In genomic region chr19:32626969-32627368, GRCh38 we compare ENCODE assay signal across 31 cellular contexts. TPM values are rescaled to one million over a fixed set of nuclear protein-coding genes. Genes with fewer than 3 reads are reported as not detected.
"Had no signal": no experiment of that assay in that cellular context is flagged by ENCODE, and none has a peak within 500 bp of the region (broad histone marks: within the 10 kb centered on the region; RNA-seq: fewer than 3 reads in every experiment).

No MANE protein-coding gene starts in this region.

- H3K4me1 Mint-ChIP-seq: activated B cell treated with CpG ODN at 0.5 μM for 24 hours; activated naive CD4-positive, alpha-beta T cell treated with anti-CD3 and anti-CD28 coated beads, Interleukin-2, amount 50 U/mL, for 24 hours; activated naive CD8-positive, alpha-beta T cell treated with anti-CD3 and anti-CD28 coated beads for 36 hours; activated naive CD8-positive, alpha-beta T cell treated with anti-CD3 and anti-CD28 coated beads, Interleukin-2, amount 50 U/mL, for 24 hours; endodermal cell had no signal

- H3K4me3 ChIP-seq: adrenal gland, body of pancreas, colonic mucosa had no signal

- H3K4me3 Mint-ChIP-seq: activated B cell treated with CpG ODN at 0.5 μM for 24 hours; activated CD8-positive, alpha-beta T cell treated with anti-CD3 and anti-CD28 coated beads for 36 hours; activated naive CD4-positive, alpha-beta T cell treated with anti-CD3 and anti-CD28 coated beads for 36 hours; activated naive CD4-positive, alpha-beta T cell treated with anti-CD3 and anti-CD28 coated beads, Interleukin-2, amount 50 U/mL, for 24 hours; activated naive CD8-positive, alpha-beta T cell treated with anti-CD3 and anti-CD28 coated beads for 36 hours; activated naive CD8-positive, alpha-beta T cell treated with anti-CD3 and anti-CD28 coated beads, Interleukin-2, amount 50 U/mL, for 24 hours; activated T-cell treated with anti-CD3 and anti-CD28 coated beads, Interleukin-2, amount 50 U/mL, for 4 hours; endodermal cell; T-helper 2 cell treated with Interferon-gamma antibody and Interleukin-4, amounts not matched to agents 5 μg/mL and 100 μg/mL, for 36 hours had no signal

- H3K27me3 Mint-ChIP-seq: activated B cell treated with CpG ODN at 0.5 μM for 24 hours; activated CD8-positive, alpha-beta T cell treated with anti-CD3 and anti-CD28 coated beads for 36 hours; activated naive CD4-positive, alpha-beta T cell treated with anti-CD3 and anti-CD28 coated beads, Interleukin-2, amount 50 U/mL, for 24 hours; activated naive CD8-positive, alpha-beta T cell treated with anti-CD3 and anti-CD28 coated beads for 36 hours; activated naive CD8-positive, alpha-beta T cell treated with anti-CD3 and anti-CD28 coated beads, Interleukin-2, amount 50 U/mL, for 24 hours had no signal

- FAIRE-seq: frontal cortex had no signal

- H3K9me3 Mint-ChIP-seq: activated B cell treated with CpG ODN at 0.5 μM for 24 hours; activated CD8-positive, alpha-beta T cell treated with anti-CD3 and anti-CD28 coated beads for 36 hours; activated naive CD4-positive, alpha-beta T cell treated with anti-CD3 and anti-CD28 coated beads for 36 hours; activated naive CD4-positive, alpha-beta T cell treated with anti-CD3 and anti-CD28 coated beads, Interleukin-2, amount 50 U/mL, for 24 hours; activated naive CD8-positive, alpha-beta T cell treated with anti-CD3 and anti-CD28 coated beads for 36 hours; activated naive CD8-positive, alpha-beta T cell treated with anti-CD3 and anti-CD28 coated beads, Interleukin-2, amount 50 U/mL, for 24 hours; activated T-cell treated with anti-CD3 and anti-CD28 coated beads, Interleukin-2, amount 50 U/mL, for 4 hours; activated T-helper 2 cell treated with anti-CD3 and anti-CD28 coated beads, Interferon-gamma antibody, Interleukin-2, Interleukin-4, amounts not matched to agents 10 μg/mL and 5 μg/mL and 100 μg/mL, durations not matched to agents 14 hours and 24 hours and 36 hours; endodermal cell; T-helper 2 cell treated with Interferon-gamma antibody and Interleukin-4, amounts not matched to agents 5 μg/mL and 100 μg/mL, for 36 hours had no signal

- DNase-seq: activated B cell treated with CpG ODN at 0.5 μM for 24 hours; activated CD4-positive, alpha-beta T cell treated with anti-CD3 and anti-CD28 coated beads for 48 hours; activated CD4-positive, alpha-beta T cell treated with anti-CD3 and anti-CD28 coated beads, Interleukin-2, amount 50 U/mL, for 1 hour; activated CD4-positive, alpha-beta T cell treated with anti-CD3 and anti-CD28 coated beads, Interleukin-2, amount 50 U/mL, for 48 hours; activated CD8-positive, alpha-beta memory T cell treated with anti-CD3 and anti-CD28 coated beads for 24 hours; activated CD8-positive, alpha-beta T cell treated with anti-CD3 and anti-CD28 coated beads for 36 hours; activated effector memory CD4-positive, alpha-beta T cell treated with anti-CD3 and anti-CD28 coated beads, Interleukin-2, amount 50 U/mL, for 16 hours; activated naive CD4-positive, alpha-beta T cell treated with anti-CD3 and anti-CD28 coated beads for 36 hours; activated naive CD8-positive, alpha-beta T cell treated with anti-CD3 and anti-CD28 coated beads for 36 hours; activated naive CD8-positive, alpha-beta T cell treated with anti-CD3 and anti-CD28 coated beads, Interleukin-2, amount 50 U/mL, for 24 hours; activated T-cell treated with anti-CD3 and anti-CD28 coated beads, Interleukin-2, amount 50 U/mL, for 4 hours; adrenal gland; amygdala; aorta; body of pancreas; caudate nucleus; cerebellar nuclear complex; colonic mucosa; effector CD8-positive, alpha-beta T cell; endodermal cell; foreskin fibroblast; head of caudate nucleus; hippocampal formation; T1000; WERI-Rb-1 had no signal

- H3K27me3 ChIP-seq: adrenal gland, body of pancreas, colonic mucosa had no signal

- H3K9me3 ChIP-seq: adrenal gland, body of pancreas, colonic mucosa had no signal

- H3K4me1 ChIP-seq: adrenal gland, body of pancreas, colonic mucosa had no signal

- ATAC-seq: activated CD4-positive, CD25-positive, alpha-beta regulatory T cell treated with anti-CD3 and anti-CD28 coated beads, Interleukin-2, amount 50 U/mL, for 24 hours; activated CD8-positive, alpha-beta T cell treated with anti-CD3 and anti-CD28 coated beads for 36 hours; activated naive CD8-positive, alpha-beta T cell treated with anti-CD3 and anti-CD28 coated beads, Interleukin-2, amount 50 U/mL, for 24 hours; activated T-cell treated with anti-CD3 and anti-CD28 coated beads, Interleukin-2, amount 50 U/mL, for 4 hours; body of pancreas; esophagus mucosa had no signal

- H3K27ac ChIP-seq: body of pancreas, colonic mucosa, WERI-Rb-1 had no signal

- H3K27ac Mint-ChIP-seq: activated B cell treated with CpG ODN at 0.5 μM for 24 hours; activated CD8-positive, alpha-beta T cell treated with anti-CD3 and anti-CD28 coated beads for 36 hours; activated naive CD4-positive, alpha-beta T cell treated with anti-CD3 and anti-CD28 coated beads for 36 hours; activated naive CD4-positive, alpha-beta T cell treated with anti-CD3 and anti-CD28 coated beads, Interleukin-2, amount 50 U/mL, for 24 hours; activated naive CD8-positive, alpha-beta T cell treated with anti-CD3 and anti-CD28 coated beads for 36 hours; activated naive CD8-positive, alpha-beta T cell treated with anti-CD3 and anti-CD28 coated beads, Interleukin-2, amount 50 U/mL, for 24 hours; activated T-helper 2 cell treated with anti-CD3 and anti-CD28 coated beads, Interferon-gamma antibody, Interleukin-2, Interleukin-4, amounts not matched to agents 10 μg/mL and 5 μg/mL and 100 μg/mL, durations not matched to agents 14 hours and 24 hours and 36 hours; endodermal cell; T-helper 2 cell treated with Interferon-gamma antibody and Interleukin-4, amounts not matched to agents 5 μg/mL and 100 μg/mL, for 36 hours had no signal

RNA-seq across cellular contexts. Expression of gene RGS9BP, which starts 48.7 kb away (rescaled TPM):
- total RNA-seq: activated B cell treated with CpG ODN at 0.5 μM for 24 hours; activated naive CD8-positive, alpha-beta T cell treated with anti-CD3 and anti-CD28 coated beads for 36 hours; aorta; body of pancreas; endodermal cell had no signal
